In the genomic region with DNA sequence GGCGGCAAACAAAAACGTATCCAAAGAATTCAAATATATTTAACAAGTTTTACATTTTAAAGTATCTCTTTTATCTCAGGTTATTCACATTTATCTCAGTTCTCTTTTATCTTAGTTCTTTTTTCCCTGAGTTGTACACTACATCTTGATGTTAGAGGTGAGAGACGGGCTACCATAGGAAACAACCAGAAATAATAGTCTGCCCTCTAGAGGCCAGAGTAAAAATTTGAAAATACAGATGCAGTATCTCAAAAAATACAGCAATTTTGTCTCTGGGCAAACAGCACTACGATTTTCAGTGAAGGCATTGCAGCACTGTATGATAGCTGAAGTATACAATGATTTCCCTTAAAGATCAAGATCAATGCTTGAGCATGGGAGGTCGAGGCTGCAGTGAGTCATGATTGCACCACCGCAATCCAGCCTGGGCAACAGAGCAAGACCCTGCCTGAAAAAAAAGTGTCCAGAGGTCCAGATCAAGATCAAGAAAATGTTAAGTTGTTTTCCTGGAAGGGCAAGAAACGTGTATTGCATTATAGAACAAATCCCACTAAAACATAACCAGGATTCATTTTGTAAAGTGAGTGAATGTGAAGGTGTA, we compare ENCODE assay signal across 9 cellular contexts.
A peak's percentile ranks its signal among the peaks of the same experiment; 100 is the strongest.
DNase-seq lines count a peak whose midpoint lies in the region; ATAC-seq and TF ChIP-seq lines count a peak whose summit lies in the region.
"Had no signal": no experiment of that assay in that cellular context is flagged by ENCODE, and none has a peak within 500 bp of the region (broad histone marks: within the 10 kb centered on the region; RNA-seq: fewer than 3 reads in every experiment).

No MANE protein-coding gene starts in this region.

- ATAC-seq in GM19043 (IDR thresholded peaks at IDR 0.05; ENCODE audit: low read depth, unreplicated experiment) (peak; percentile 46), gastroesophageal sphincter (no peak)

- TF ChIP-seq POLR2A in gastroesophageal sphincter (IDR thresholded peaks at IDR 0.05) = no peak
- TF ChIP-seq POLR2A in stomach (IDR thresholded peaks at IDR 0.05) = no peak

- peak; percentile 30 for DNase-seq in Caki2 (ENCODE audit: low read depth)
- DNase-seq in Kasumi-1 (lab: John Stamatoyannopoulos, UW) = peak; percentile 60 to 67
- DNase-seq in SKM-1 treated with dmso at 0.1 percent for 144 hours (lab: John Stamatoyannopoulos, UW; ENCODE audit: unreplicated experiment) = peak; percentile 53
- no peak for DNase-seq in stomach
- DNase-seq in 8988T = no peak
- no peak for DNase-seq in activated naive CD4-positive, alpha-beta T cell treated with anti-CD3 and anti-CD28 coated beads, Interleukin-2, amount 50 U/mL, for 16 hours

- no peaks in the 10 kb centered on the region for H3K36me3 ChIP-seq in gastroesophageal sphincter
- H3K36me3 ChIP-seq in stomach = no peaks in the 10 kb centered on the region

- TF ChIP-seq EP300 in gastroesophageal sphincter (IDR thresholded peaks at IDR 0.05) (no peak), stomach (IDR thresholded peaks at IDR 0.05) (no peak)

- WGBS in gastroesophageal sphincter (ENCODE audit: low coverage in 1 of 2), 2 donors = 27 to 42% methylated on average over 7 of the region's 7 CpGs
- WGBS in stomach, 5 donors = 35 to 40% (median 39%) methylated on average over 7 of the region's 7 CpGs

- H3K27me3 ChIP-seq in gastroesophageal sphincter = peaks cover 9% of the 10 kb centered on the region
- no peaks in the 10 kb centered on the region for H3K27me3 ChIP-seq in stomach

- H3K9me3 ChIP-seq in gastroesophageal sphincter = no peaks in the 10 kb centered on the region
- H3K9me3 ChIP-seq in stomach = no peaks in the 10 kb centered on the region

- H3K27ac ChIP-seq in gastroesophageal sphincter (no peak overlapping the region), stomach (no peak overlapping the region)
- H3K27ac ChIP-seq: SK-N-MC had no signal

- H3K4me1 ChIP-seq in gastroesophageal sphincter = no peaks in the 10 kb centered on the region
- peaks cover under 1 to 36% (median 12%) of the 10 kb centered on the region in 4 donors for H3K4me1 ChIP-seq in stomach

- peak; percentile 40 to 56 (median 42) for TF ChIP-seq CTCF in gastroesophageal sphincter (IDR thresholded peaks at IDR 0.05)
- peak in 5 of 7 experiments; percentile 19 to 65 (median 43) for TF ChIP-seq CTCF in stomach (IDR thresholded peaks at IDR 0.05)

- in situ Hi-C loops in Caki2 (cut with HindIII; ENCODE audit: low pct_unique_long_range_greater_than_20kb, low sequenced_read_pairs) = no loop called here

- H3K4me3 ChIP-seq in gastroesophageal sphincter (no peak overlapping the region), stomach (no peak overlapping the region)
- H3K4me3 ChIP-seq: SK-N-MC had no signal

- intact Hi-C loops in stomach (cut with DNase I; ENCODE audit: low total_unique reads) = loop anchor here (10.0 kb wide), 1 partner anchor 124 kb away; no protein-coding TSS in a partner anchor

Comparison
In these comparisons a context has a peak if more than half of its experiments do, and no peak if none do; other contexts are left out.
1. DNase-seq: peak in Caki2 (single experiment), Kasumi-1 (2 of 2) and SKM-1 treated with dmso at 0.1 percent for 144 hours (single experiment); none in stomach (single experiment), 8988T (single experiment) and activated naive CD4-positive, alpha-beta T cell treated with anti-CD3 and anti-CD28 coated beads, Interleukin-2, amount 50 U/mL, for 16 hours (single experiment).